In the genomic region with DNA sequence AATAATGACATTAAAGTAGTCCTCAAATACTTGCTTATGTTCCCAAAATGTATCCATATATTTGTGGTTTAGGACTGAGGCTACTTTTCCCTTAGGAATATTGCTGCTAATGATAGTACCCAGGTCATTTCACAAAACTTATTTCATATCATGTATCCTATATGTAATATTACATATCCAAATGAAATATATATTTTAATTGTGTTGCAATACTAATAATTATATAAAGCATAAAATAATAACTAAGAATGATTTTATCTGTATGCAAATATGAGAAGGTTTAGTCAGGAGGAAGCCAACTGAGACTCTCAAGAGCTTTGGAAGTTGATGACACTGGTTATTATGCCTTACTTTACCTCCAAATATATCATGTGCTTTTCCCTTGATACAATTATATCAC, we compare ENCODE assay signal across 16 cellular contexts.
"Had no signal": no experiment of that assay in that cellular context is flagged by ENCODE, and none has a peak within 500 bp of the region (broad histone marks: within the 10 kb centered on the region; RNA-seq: fewer than 3 reads in every experiment).

No MANE protein-coding gene starts in this region.

- DNase-seq: effector memory CD4-positive, alpha-beta T cell; gastrocnemius medialis; heart right ventricle; hypothalamus; kidney glomerular epithelial cell; mesendoderm; naive B cell; sigmoid colon; stimulated activated CD4-positive, alpha-beta T cell treated with anti-CD3 and anti-CD28 coated beads, Interleukin-2, amount 100 ng/mL, for 48 hours; stimulated activated naive CD8-positive, alpha-beta T cell treated with anti-CD3 and anti-CD28 coated beads, Interleukin-15, Interleukin-2, amounts not matched to agents 100 U/mL and 50 U/mL, for 24 hours; testis; upper lobe of right lung had no signal

- H3K27me3 Mint-ChIP-seq: naive B cell had no signal

- ATAC-seq: esophagus mucosa; gastrocnemius medialis; heart right ventricle; stimulated activated naive CD8-positive, alpha-beta T cell treated with anti-CD3 and anti-CD28 coated beads, Interleukin-15, Interleukin-2, amounts not matched to agents 100 U/mL and 50 U/mL, for 24 hours; upper lobe of right lung had no signal

- H3K4me3 Mint-ChIP-seq: naive B cell had no signal

- H3K9me3 ChIP-seq: gastrocnemius medialis, heart right ventricle, neutrophil, right atrium auricular region, sigmoid colon, testis, tibial nerve, upper lobe of right lung had no signal
